1 cellular context compared by ENCODE assay signal in genomic region chr2:119349289-119349688, GRCh38.
TF ChIP-seq lines count a peak whose summit lies in the region.

No MANE protein-coding gene starts in this region.

TF ChIP-seq in H1, 55 proteins besides CTCF, POLR2A, EP300 and RAD21:
- no peak for TF ChIP-seq CEBPB (IDR thresholded peaks at IDR 0.05; ENCODE audit: low read depth, low read length)
- no peak for TF ChIP-seq POU5F1 (IDR thresholded peaks at IDR 0.05; ENCODE audit: low read depth, low read length)
- TF ChIP-seq TAF1 (IDR thresholded peaks at IDR 0.05; ENCODE audit: low read depth, low read length), result no peak
- TF ChIP-seq ZNF274 (IDR thresholded peaks at IDR 0.05; ENCODE audit: borderline replicate concordance, extremely low read depth, low read length), result no peak
- no peak for TF ChIP-seq TCF12 (IDR thresholded peaks at IDR 0.05; ENCODE audit: low read depth, low read length)
- no peak for TF ChIP-seq GABPA (IDR thresholded peaks at IDR 0.05; ENCODE audit: borderline replicate concordance, insufficient read depth, low read length)
- no peak for TF ChIP-seq EGR1 (IDR thresholded peaks at IDR 0.05; ENCODE audit: borderline replicate concordance, low read depth, low read length)
- TF ChIP-seq RBBP5 (IDR thresholded peaks at IDR 0.05; ENCODE audit: borderline replicate concordance, low read depth, low read length), result no peak
- no peak for TF ChIP-seq SIRT6 (IDR thresholded peaks at IDR 0.05; ENCODE audit: low read length)
TF ChIP-seq in H1: peak in this region for 0.
